In genomic region chr19:49590971-49591730, GRCh38 we compare ENCODE assay signal across 8 cellular contexts. TPM values are rescaled to one million over a fixed set of nuclear protein-coding genes. Genes with fewer than 3 reads are reported as not detected.
DNase-seq lines count a peak whose midpoint lies in the region; ATAC-seq and TF ChIP-seq lines count a peak whose summit lies in the region.

Gene PRR12, plus strand, starts transcription at chr19:49591182. Its CDS starts 473 bp downstream, at chr19:49591655.

- H3K27me3 ChIP-seq in duodenal mucosa (ENCODE audit: control insufficient read depth in 1 of 2, insufficient read depth in 2 of 2, low read length in 2 of 2): no peaks in the 10 kb centered on the region
- H3K27me3 ChIP-seq in liver (ENCODE audit: control insufficient read depth in 4 of 4, insufficient read depth in 4 of 4, low read length in 3 of 4): no peaks in the 10 kb centered on the region

- H3K4me3 Mint-ChIP-seq in activated CD4-positive, alpha-beta memory T cell treated with anti-CD3 and anti-CD28 coated beads for 36 hours: peak within 1 kb of the TSS; percentile 80

- no peak for TF ChIP-seq RAD21 in liver (IDR thresholded peaks at IDR 0.05)

- peaks cover 0 to 12% of the 10 kb centered on the region in 2 donors for H3K36me3 ChIP-seq in duodenal mucosa (ENCODE audit: control insufficient read depth in 1 of 2, insufficient read depth in 2 of 2, low read length in 2 of 2)
- peaks cover 0 to 10% (median 3%) of the 10 kb centered on the region in 4 donors for H3K36me3 ChIP-seq in liver (ENCODE audit: control insufficient read depth in 4 of 4, insufficient read depth in 3 of 4, low read depth in 1 of 4, low read length in 3 of 4)

- peak; percentile 14 for ATAC-seq in HG02678 (IDR thresholded peaks at IDR 0.05; ENCODE audit: unreplicated experiment)
- ATAC-seq in HG02885 (IDR thresholded peaks at IDR 0.05; ENCODE audit: poor library complexity, unreplicated experiment): no peak

- H3K9me3 Mint-ChIP-seq in activated CD4-positive, alpha-beta memory T cell treated with anti-CD3 and anti-CD28 coated beads for 36 hours: no peaks in the 10 kb centered on the region

- H3K9ac ChIP-seq in duodenal mucosa (ENCODE audit: low read depth in 1 of 2, low read length in 2 of 2): peak within 1 kb of the TSS; percentile 94 to 95
- peak within 1 kb of the TSS; percentile 49 to 75 for H3K9ac ChIP-seq in liver (ENCODE audit: low read depth in 1 of 2, low read length in 2 of 2)

- H3K36me3 Mint-ChIP-seq in activated CD4-positive, alpha-beta memory T cell treated with anti-CD3 and anti-CD28 coated beads for 36 hours: peaks cover 11% of the 10 kb centered on the region

- CTCF ChIA-PET in activated CD4-positive, alpha-beta memory T cell treated with anti-CD3 and anti-CD28 coated beads for 36 hours (lab: Charles Lee): interaction anchor here (0.6 to 1.4 kb wide), 4 partner anchors 10 to 250 kb away, joined by 4 read pairs; partner anchors contain the start of genes PRRG2 and RRAS

- H3K27ac ChIP-seq in C4-2B (peak within 1 kb of the TSS; percentile 99), duodenal mucosa (ENCODE audit: low read depth, low read length) (peak within 1 kb of the TSS; percentile 93), liver (ENCODE audit: low read depth in 1 of 2, low read length in 2 of 2) (peak within 1 kb of the TSS; percentile 89 to 93)

- H3K4me1 Mint-ChIP-seq in activated CD4-positive, alpha-beta memory T cell treated with anti-CD3 and anti-CD28 coated beads for 36 hours (ENCODE audit: low read depth): peaks cover 32% of the 10 kb centered on the region

- intact Hi-C loops in activated CD4-positive, alpha-beta memory T cell treated with anti-CD3 and anti-CD28 coated beads for 36 hours (cut with micrococcal nuclease): loop anchor here (1.0 to 5.0 kb wide), 6 partner anchors 11 to 276 kb away; partner anchors contain the start of genes BCL2L12, FUZ, IRF3 and NOSIP

- POLR2A ChIA-PET in activated CD4-positive, alpha-beta memory T cell treated with anti-CD3 and anti-CD28 coated beads for 36 hours (lab: Charles Lee): interaction anchor here (0.8 to 3.1 kb wide), 7 partner anchors 11 to 85 kb away, joined by 3 to 22 read pairs (median 4); partner anchors contain the start of genes BCL2L12, IRF3, NOSIP and PRRG2

- H3K27ac Mint-ChIP-seq in activated CD4-positive, alpha-beta memory T cell treated with anti-CD3 and anti-CD28 coated beads for 36 hours: peak within 1 kb of the TSS; percentile 91

- H3K27me3 Mint-ChIP-seq in activated CD4-positive, alpha-beta memory T cell treated with anti-CD3 and anti-CD28 coated beads for 36 hours: no peaks in the 10 kb centered on the region

- WGBS in liver: under 1% methylated on average over 66 of the region's 66 CpGs

- H3K4me3 ChIP-seq in duodenal mucosa (ENCODE audit: low read depth in 1 of 2, low read length in 2 of 2) (peak within 1 kb of the TSS; percentile 85 to 93), liver (ENCODE audit: low read depth in 1 of 3, low read length in 3 of 3) (peak within 1 kb of the TSS; percentile 87 to 95 (median 95))

- no peak for TF ChIP-seq CTCF in C4-2B (conservative IDR thresholded peaks at IDR 0.05)
- TF ChIP-seq CTCF in liver (IDR thresholded peaks at IDR 0.05; ENCODE audit: low read depth, low read length, missing input control): no peak

- no peaks in the 10 kb centered on the region for H3K9me3 ChIP-seq in duodenal mucosa (ENCODE audit: control insufficient read depth in 1 of 2, low read length in 2 of 2)
- no peaks in the 10 kb centered on the region for H3K9me3 ChIP-seq in liver (ENCODE audit: control insufficient read depth in 4 of 4, low read length in 3 of 4)

- H3K4me1 ChIP-seq in duodenal mucosa (ENCODE audit: control insufficient read depth in 1 of 2, insufficient read depth in 2 of 2, low read length in 2 of 2) (peaks cover 15 to 23% of the 10 kb centered on the region in 2 donors), liver (ENCODE audit: control insufficient read depth in 4 of 4, insufficient read depth in 4 of 4, low read length in 3 of 4) (peaks cover 0 to 21% (median 15%) of the 10 kb centered on the region in 4 donors)

- peak; percentile 60 for DNase-seq in NCI-H774 (lab: John Stamatoyannopoulos, UW)
- DNase-seq in activated CD4-positive, alpha-beta memory T cell treated with anti-CD3 and anti-CD28 coated beads for 36 hours: peak; percentile 81
- DNase-seq in stimulated activated CD4-positive, alpha-beta T cell treated with anti-CD3 and anti-CD28 coated beads, Interleukin-4, amount 100 ng/mL, for 48 hours (ENCODE audit: low read depth in 2 of 2): peak; percentile 46 to 59

TF ChIP-seq in liver, 16 proteins besides CTCF, POLR2A, EP300 and RAD21:
- peak; percentile 10 for TF ChIP-seq YY1 (IDR thresholded peaks at IDR 0.05)
- TF ChIP-seq REST (IDR thresholded peaks at IDR 0.05): no peak
TF ChIP-seq in liver: peak in this region for 1.

RNA-seq across cellular contexts. Expression of gene PRR12, which starts in this region (rescaled TPM):
- total RNA-seq in activated CD4-positive, alpha-beta memory T cell treated with anti-CD3 and anti-CD28 coated beads for 36 hours: 10 to 100 TPM; 19.9 to 22.4 TPM
- total RNA-seq in liver: 1 to 10 TPM; 2.8 TPM
- polyA plus RNA-seq in liver: 1 to 10 TPM in 1 of 2 donors, under 1 TPM in 1; 0.86 to 3.5 TPM

Comparison
In these comparisons a context has a peak if more than half of its experiments do, and no peak if none do; other contexts are left out.
1. RNA of gene PRR12 (total RNA-seq): 19.9 to 22.4 TPM in activated CD4-positive, alpha-beta memory T cell treated with anti-CD3 and anti-CD28 coated beads for 36 hours; 2.8 TPM in liver; every median in the first group is over 4 times any median in the second.
2. Peak in every context shown above with its lines, with median percentiles within 50 percentile points of each other: H3K27ac ChIP-seq and DNase-seq.